In the genomic region with DNA sequence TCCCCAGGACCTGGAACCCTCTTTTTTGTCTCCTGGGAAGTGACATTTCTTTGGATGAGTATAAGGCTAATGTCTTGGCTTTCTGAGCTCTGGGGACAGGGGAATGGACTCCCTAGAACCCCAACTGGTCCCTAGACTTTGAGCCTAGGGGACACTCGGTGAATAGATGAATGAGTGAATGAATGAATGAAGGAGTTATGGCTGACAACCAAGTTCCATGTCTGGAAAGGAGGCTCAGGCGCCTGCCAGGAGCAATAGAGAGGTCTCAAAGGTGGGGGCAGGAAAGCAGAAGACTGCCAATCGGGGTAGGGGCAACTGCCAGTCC, we compare ENCODE assay signal across 8 cellular contexts. TPM values are rescaled to one million over a fixed set of nuclear protein-coding genes. Genes with fewer than 3 reads are reported as not detected.
DNase-seq lines count a peak whose midpoint lies in the region; ATAC-seq, FAIRE-seq and TF ChIP-seq lines count a peak whose summit lies in the region.

No MANE protein-coding gene starts in this region.

- DNase-seq in GM12891 (ENCODE audit: insufficient read length, low spot score) = no peak
- no peak for DNase-seq in WERI-Rb-1
- no peak for DNase-seq in foreskin fibroblast
- no peak for DNase-seq in skeletal muscle cell (ENCODE audit: low read depth)
- DNase-seq in GM20000 (ENCODE audit: low spot score) = no peak
- no peak for DNase-seq in GF-D8 (lab: John Stamatoyannopoulos, UW)
- no peak for DNase-seq in NAMALWA (ENCODE audit: low spot score)

- TF ChIP-seq CTCF in WERI-Rb-1 (IDR thresholded peaks at IDR 0.05; ENCODE audit: low read depth, low read length) = no peak
- no peak for TF ChIP-seq CTCF in foreskin fibroblast (IDR thresholded peaks at IDR 0.05; ENCODE audit: low read depth, low read length)
- TF ChIP-seq CTCF in GM20000 (IDR thresholded peaks at IDR 0.05; ENCODE audit: extremely low read depth, missing control alignments) = no peak

- H3K4me3 ChIP-seq in WERI-Rb-1 (ENCODE audit: low read depth, low read length) (peak overlapping the region; percentile 72), foreskin fibroblast (ENCODE audit: low read depth in 1 of 2, low read length in 2 of 2) (peak overlapping the region; percentile 83 to 84), skeletal muscle cell (ENCODE audit: low read depth, low read length) (peak overlapping the region; percentile 91)

- FAIRE-seq in GM12891 (lab: Jason Lieb, UNC) = peak; percentile 20

- H3K9me3 ChIP-seq in WERI-Rb-1 (ENCODE audit: severe bottlenecking) = no peaks in the 10 kb centered on the region

- peak overlapping the region; percentile 80 for H3K27ac ChIP-seq in WERI-Rb-1

- no peaks in the 10 kb centered on the region for H3K36me3 ChIP-seq in WERI-Rb-1

- TF ChIP-seq POLR2A in GM12891 (IDR thresholded peaks at IDR 0.05; ENCODE audit: low read depth, low read length) = no peak

- no peaks in the 10 kb centered on the region for H3K27me3 ChIP-seq in WERI-Rb-1 (ENCODE audit: insufficient read depth, low read depth, severe bottlenecking)

- ATAC-seq in HG02678 (IDR thresholded peaks at IDR 0.05; ENCODE audit: unreplicated experiment) = no peak

TF ChIP-seq in GM12891, 5 proteins besides CTCF, POLR2A, EP300 and RAD21:
- TF ChIP-seq PAX5 (IDR thresholded peaks at IDR 0.05; ENCODE audit: insufficient read depth, low read length, severe bottlenecking) (no peak), TAF1 (IDR thresholded peaks at IDR 0.05; ENCODE audit: low read depth, low read length) (no peak), POU2F2 (IDR thresholded peaks at IDR 0.05; ENCODE audit: low read depth, low read length) (no peak)

RNA-seq across cellular contexts. Expression of gene PRKCD, which starts 0.7 kb away (rescaled TPM):
- 47.7 TPM for polyA plus RNA-seq in GM12891 (2012; ENCODE audit: low read depth, missing spikeins)

RNA-seq across cellular contexts. Expression of gene RFT1, which starts 30.1 kb away (rescaled TPM):
- 20.5 TPM for polyA plus RNA-seq in GM12891 (2012; ENCODE audit: low read depth, missing spikeins)
